18 cellular contexts compared by ENCODE assay signal in genomic region chr14:104110491-104111209, GRCh38. TPM values are rescaled to one million over a fixed set of nuclear protein-coding genes. Genes with fewer than 3 reads are reported as not detected.
DNase-seq lines count a peak whose midpoint lies in the region; ATAC-seq and TF ChIP-seq lines count a peak whose summit lies in the region.
"Had no signal": no experiment of that assay in that cellular context is flagged by ENCODE, and none has a peak within 500 bp of the region (broad histone marks: within the 10 kb centered on the region; RNA-seq: fewer than 3 reads in every experiment).

No MANE protein-coding gene starts in this region.

- H3K4me1 Mint-ChIP-seq in activated T-helper 2 cell treated with anti-CD3 and anti-CD28 coated beads, Interferon-gamma antibody, Interleukin-2, Interleukin-4, amounts not matched to agents 10 μg/mL and 5 μg/mL and 100 μg/mL, durations not matched to agents 14 hours and 24 hours and 36 hours (ENCODE audit: low read depth) = no peaks in the 10 kb centered on the region
- H3K4me1 Mint-ChIP-seq: stimulated activated memory B cell treated with anti-CD40 and anti-IgM and Interleukin-4, amounts not matched to agents 10 μg/mL and 1 μg/mL and 100 μg/mL, for 72 hours had no signal

- H3K4me3 Mint-ChIP-seq in activated T-helper 2 cell treated with anti-CD3 and anti-CD28 coated beads, Interferon-gamma antibody, Interleukin-2, Interleukin-4, amounts not matched to agents 10 μg/mL and 5 μg/mL and 100 μg/mL, durations not matched to agents 14 hours and 24 hours and 36 hours (ENCODE audit: low read depth) = no peak overlapping the region
- H3K4me3 Mint-ChIP-seq: stimulated activated memory B cell treated with anti-CD40 and anti-IgM and Interleukin-4, amounts not matched to agents 10 μg/mL and 1 μg/mL and 100 μg/mL, for 72 hours had no signal

- H3K36me3 ChIP-seq in esophagus squamous epithelium (no peaks in the 10 kb centered on the region), neuronal stem cell (replicated peaks in 1 of 2; ENCODE audit: control insufficient read depth in 2 of 2, insufficient read depth in 2 of 2, low read length in 2 of 2) (no peaks in the 10 kb centered on the region), aorta (ENCODE audit: control insufficient read depth in 1 of 2, insufficient read depth in 2 of 2, low read length in 1 of 2) (no peaks in the 10 kb centered on the region)
- H3K36me3 ChIP-seq: tibial artery had no signal

- peak overlapping the region; percentile 96 for H2BK15ac ChIP-seq in neuronal stem cell (ENCODE audit: low read length)

- peak overlapping the region in 1 of 4 donors; percentile 5 for H3K4me3 ChIP-seq in esophagus squamous epithelium
- H3K4me3 ChIP-seq in neuronal stem cell (ENCODE audit: low read length in 2 of 2) = peak overlapping the region in 1 of 2 donors; percentile 56
- H3K4me3 ChIP-seq in aorta (ENCODE audit: low read length in 2 of 2) = no peak overlapping the region
- H3K4me3 ChIP-seq: hepatocyte, tibial artery had no signal

- no peaks in the 10 kb centered on the region for H3K9me3 ChIP-seq in esophagus squamous epithelium
- H3K9me3 ChIP-seq in neuronal stem cell (replicated peaks in 1 of 2; ENCODE audit: control insufficient read depth in 2 of 2, insufficient read depth in 1 of 2, low read depth in 1 of 2, low read length in 2 of 2) = no peaks in the 10 kb centered on the region
- no peaks in the 10 kb centered on the region for H3K9me3 ChIP-seq in aorta (ENCODE audit: control insufficient read depth, low read length)
- H3K9me3 ChIP-seq: tibial artery had no signal

- peak overlapping the region; percentile 82 for H4K8ac ChIP-seq in neuronal stem cell (ENCODE audit: low read depth, low read length)

- H3K4me2 ChIP-seq in neuronal stem cell (ENCODE audit: insufficient read depth, low read length, poor library complexity, severe bottlenecking) = no peak overlapping the region
- H3K4me2 ChIP-seq: hepatocyte had no signal

- H2BK120ac ChIP-seq in neuronal stem cell (ENCODE audit: low read depth, low read length) = peak overlapping the region; percentile 98

- H3K27ac ChIP-seq in esophagus squamous epithelium = peak overlapping the region in 3 of 4 donors; percentile 33 to 93 (median 50)
- no peak overlapping the region for H3K27ac ChIP-seq in neuronal stem cell (replicated peaks; ENCODE audit: low read length)
- H3K27ac ChIP-seq in aorta (ENCODE audit: low read depth in 1 of 2, low read length in 2 of 2) = no peak overlapping the region
- H3K27ac ChIP-seq: hepatocyte, tibial artery had no signal

- H3K14ac ChIP-seq in neuronal stem cell (ENCODE audit: low read length) = no peak overlapping the region

- intact Hi-C loops in esophagus squamous epithelium (cut with DNase I) (no loop called here), aorta (cut with DNase I) (no loop called here)
- intact Hi-C loops in activated T-helper 2 cell treated with anti-CD3 and anti-CD28 coated beads, Interferon-gamma antibody, Interleukin-2, Interleukin-4, amounts not matched to agents 10 μg/mL and 5 μg/mL and 100 μg/mL, durations not matched to agents 14 hours and 24 hours and 36 hours (cut with micrococcal nuclease) = no loop called here

- WGBS in esophagus squamous epithelium, 2 donors = 10 to 18% methylated on average over 2 to 3 of the region's 18 CpGs
- WGBS in neuronal stem cell (ENCODE audit: extremely low coverage in 2 of 2, insufficient read length in 2 of 2, insufficient replicate concordance in 1 of 2), 2 donors = no CpG with 5 or more reads among the region's 18 CpGs
- WGBS in aorta, 2 donors = 74 to 75% methylated on average over 17 to 18 of the region's 18 CpGs

- H2AFZ ChIP-seq in neuronal stem cell (ENCODE audit: low read length) = no peak overlapping the region
- H2AFZ ChIP-seq: hepatocyte had no signal

- TF ChIP-seq CTCF in esophagus squamous epithelium (IDR thresholded peaks at IDR 0.05) = no peak

- no peak overlapping the region for H3K4ac ChIP-seq in neuronal stem cell (ENCODE audit: low read length)

- H3K27ac Mint-ChIP-seq in activated T-helper 2 cell treated with anti-CD3 and anti-CD28 coated beads, Interferon-gamma antibody, Interleukin-2, Interleukin-4, amounts not matched to agents 10 μg/mL and 5 μg/mL and 100 μg/mL, durations not matched to agents 14 hours and 24 hours and 36 hours = no peak overlapping the region
- H3K27ac Mint-ChIP-seq: stimulated activated memory B cell treated with anti-CD40 and anti-IgM and Interleukin-4, amounts not matched to agents 10 μg/mL and 1 μg/mL and 100 μg/mL, for 72 hours had no signal

- no peaks in the 10 kb centered on the region for H3K36me3 Mint-ChIP-seq in activated T-helper 2 cell treated with anti-CD3 and anti-CD28 coated beads, Interferon-gamma antibody, Interleukin-2, Interleukin-4, amounts not matched to agents 10 μg/mL and 5 μg/mL and 100 μg/mL, durations not matched to agents 14 hours and 24 hours and 36 hours (ENCODE audit: low read depth)
- H3K36me3 Mint-ChIP-seq: stimulated activated memory B cell treated with anti-CD40 and anti-IgM and Interleukin-4, amounts not matched to agents 10 μg/mL and 1 μg/mL and 100 μg/mL, for 72 hours had no signal

- peaks cover 2% of the 10 kb centered on the region for H3K79me1 ChIP-seq in neuronal stem cell (ENCODE audit: low read depth, low read length)

- H3K27me3 ChIP-seq in esophagus squamous epithelium (peaks cover 0 to 37% (median 0%) of the 10 kb centered on the region in 4 donors), neuronal stem cell (ENCODE audit: control insufficient read depth in 3 of 3, insufficient read depth in 3 of 3, low read depth in 1 of 3, low read length in 3 of 3) (peaks cover 0 to 38% (median 8%) of the 10 kb centered on the region in 3 experiments), aorta (ENCODE audit: control insufficient read depth in 1 of 2, insufficient read depth in 2 of 2, low read length in 1 of 2) (no peaks in the 10 kb centered on the region)
- H3K27me3 ChIP-seq: hepatocyte had no signal

- no peak overlapping the region for H4K91ac ChIP-seq in neuronal stem cell (ENCODE audit: low read depth, low read length, poor library complexity)

- peak; percentile 1 for DNase-seq in stimulated activated CD4-positive, alpha-beta T cell treated with anti-CD3 and anti-CD28 coated beads, Interleukin-1b, Interleukin-23, amount 100 ng/mL, for 48 hours
- no peak for DNase-seq in stimulated activated CD4-positive, alpha-beta T cell treated with anti-CD3 and anti-CD28 coated beads, Interleukin-4, amount 100 ng/mL, for 1 hour
- no peak for DNase-seq in esophagus squamous epithelium (lab: John Stamatoyannopoulos, UW)
- DNase-seq in neuronal stem cell (ENCODE audit: low spot score) = no peak
- DNase-seq in aorta = peak; percentile 37 to 77
- no peak for DNase-seq in islet precursor cell
- no peak for DNase-seq in activated T-helper 2 cell treated with anti-CD3 and anti-CD28 coated beads, Interferon-gamma antibody, Interleukin-2, Interleukin-4, amounts not matched to agents 10 μg/mL and 5 μg/mL and 100 μg/mL, durations not matched to agents 14 hours and 24 hours and 36 hours (ENCODE audit: low spot score)
- DNase-seq: activated CD4-positive, alpha-beta T cell treated with anti-CD3 and anti-CD28 coated beads for 48 hours; activated CD8-positive, alpha-beta memory T cell treated with anti-CD3 and anti-CD28 coated beads, Interleukin-2, amount 50 U/mL, for 48 hours; activated naive CD4-positive, alpha-beta T cell treated with Interleukin-2 at 50 U/mL for 16 hours; Karpas-422; NCI-H2081 treated with DMSO at 0.1 percent for 48 hours; NCI-H510A; T1000 had no signal

- no peak for TF ChIP-seq POLR2A in esophagus squamous epithelium (IDR thresholded peaks at IDR 0.05)

- peaks cover 36 to 100% (median 46%) of the 10 kb centered on the region in 3 donors for H3K4me1 ChIP-seq in esophagus squamous epithelium
- peaks cover 15 to 26% of the 10 kb centered on the region in 2 donors for H3K4me1 ChIP-seq in neuronal stem cell (ENCODE audit: control insufficient read depth in 2 of 2, insufficient read depth in 1 of 2, low read depth in 1 of 2, low read length in 2 of 2)
- H3K4me1 ChIP-seq in aorta (ENCODE audit: control insufficient read depth in 1 of 2, insufficient read depth in 2 of 2, low read length in 2 of 2) = no peaks in the 10 kb centered on the region
- H3K4me1 ChIP-seq: tibial artery had no signal

- no peaks in the 10 kb centered on the region for H3K9me3 Mint-ChIP-seq in activated T-helper 2 cell treated with anti-CD3 and anti-CD28 coated beads, Interferon-gamma antibody, Interleukin-2, Interleukin-4, amounts not matched to agents 10 μg/mL and 5 μg/mL and 100 μg/mL, durations not matched to agents 14 hours and 24 hours and 36 hours
- H3K9me3 Mint-ChIP-seq: stimulated activated memory B cell treated with anti-CD40 and anti-IgM and Interleukin-4, amounts not matched to agents 10 μg/mL and 1 μg/mL and 100 μg/mL, for 72 hours had no signal

- H3K27me3 Mint-ChIP-seq in activated T-helper 2 cell treated with anti-CD3 and anti-CD28 coated beads, Interferon-gamma antibody, Interleukin-2, Interleukin-4, amounts not matched to agents 10 μg/mL and 5 μg/mL and 100 μg/mL, durations not matched to agents 14 hours and 24 hours and 36 hours (ENCODE audit: low read depth) = peaks cover 6% of the 10 kb centered on the region

- H3K23ac ChIP-seq in neuronal stem cell (ENCODE audit: low read depth, low read length, poor library complexity) = peak overlapping the region; percentile 91

- H3K18ac ChIP-seq in neuronal stem cell (ENCODE audit: low read length) = peak overlapping the region; percentile 91

- H2BK12ac ChIP-seq in neuronal stem cell (ENCODE audit: low read length) = peak overlapping the region; percentile 99

- ATAC-seq in aorta (ENCODE audit: low FRiP score) = no peak
- ATAC-seq in activated CD4-positive, CD25-positive, alpha-beta regulatory T cell treated with anti-CD3 and anti-CD28 coated beads, Interleukin-2, amount 50 U/mL, for 24 hours = no peak
- ATAC-seq: stimulated activated memory B cell treated with anti-CD40 and anti-IgM and Interleukin-4, amounts not matched to agents 10 μg/mL and 1 μg/mL and 100 μg/mL, for 72 hours had no signal

- H2BK5ac ChIP-seq in neuronal stem cell (ENCODE audit: low read length) = peak overlapping the region; percentile 75

- H2AK5ac ChIP-seq in neuronal stem cell (ENCODE audit: low read depth, low read length) = peak overlapping the region; percentile 99

- H3K9ac ChIP-seq in neuronal stem cell (ENCODE audit: low read depth, low read length, poor library complexity) = peak overlapping the region; percentile 44

RNA-seq across cellular contexts. Expression of gene ASPG, which starts 25.1 kb away (rescaled TPM):
- total RNA-seq in esophagus squamous epithelium (10 to 100 TPM; 12.2 to 78.2 (median 40.8) TPM), aorta (1 to 10 TPM in 1 of 2 donors, under 1 TPM in 1; 0.13 to 2.2 TPM)
- polyA plus RNA-seq in neuronal stem cell (2013, experiment 1 of 2) = 0.10 TPM
- polyA plus RNA-seq in neuronal stem cell (2013, experiment 2 of 2) = 0.12 TPM
- polyA plus RNA-seq in aorta = 1 to 10 TPM in 1 of 2 donors, under 1 TPM in 1; 0.20 to 1.6 TPM
- not detected in 2 replicates for total RNA-seq in activated T-helper 2 cell treated with anti-CD3 and anti-CD28 coated beads, Interferon-gamma antibody, Interleukin-2, Interleukin-4, amounts not matched to agents 10 μg/mL and 5 μg/mL and 100 μg/mL, durations not matched to agents 14 hours and 24 hours and 36 hours

RNA-seq across cellular contexts. Expression of gene KIF26A, which starts 27.7 kb away (rescaled TPM):
- total RNA-seq in esophagus squamous epithelium (1 to 10 TPM in 2 of 4 donors, under 1 TPM in 2; 0.80 to 2.7 (median 0.96) TPM), aorta (1 to 10 TPM; 4.6 to 8.3 TPM)
- 14.6 TPM for polyA plus RNA-seq in neuronal stem cell (2013, experiment 1 of 2)
- polyA plus RNA-seq in neuronal stem cell (2013, experiment 2 of 2) = 14.0 TPM
- polyA plus RNA-seq in aorta = 1 to 10 TPM in 1 of 2 donors, under 1 TPM in 1; 0.13 to 1.9 TPM
- total RNA-seq in activated T-helper 2 cell treated with anti-CD3 and anti-CD28 coated beads, Interferon-gamma antibody, Interleukin-2, Interleukin-4, amounts not matched to agents 10 μg/mL and 5 μg/mL and 100 μg/mL, durations not matched to agents 14 hours and 24 hours and 36 hours = 0.28 and 0.34 TPM in 2 replicates

Comparison
In these comparisons a context has a peak if more than half of its experiments do, and no peak if none do; other contexts are left out.
1. DNase-seq: peak in stimulated activated CD4-positive, alpha-beta T cell treated with anti-CD3 and anti-CD28 coated beads, Interleukin-1b, Interleukin-23, amount 100 ng/mL, for 48 hours (single experiment) and aorta (2 of 2); none in stimulated activated CD4-positive, alpha-beta T cell treated with anti-CD3 and anti-CD28 coated beads, Interleukin-4, amount 100 ng/mL, for 1 hour (single experiment), esophagus squamous epithelium (single experiment), neuronal stem cell (single experiment), islet precursor cell (single experiment) and activated T-helper 2 cell treated with anti-CD3 and anti-CD28 coated beads, Interferon-gamma antibody, Interleukin-2, Interleukin-4, amounts not matched to agents 10 μg/mL and 5 μg/mL and 100 μg/mL, durations not matched to agents 14 hours and 24 hours and 36 hours (single experiment).
2. H3K27ac ChIP-seq: peak in esophagus squamous epithelium (3 of 4); none in neuronal stem cell (single experiment) and aorta (0 of 2).
3. RNA of gene ASPG, which starts 25.1 kb away (total RNA-seq): 12.2 to 78.2 TPM in esophagus squamous epithelium; 0.13 to 2.2 TPM in aorta and not detected in activated T-helper 2 cell treated with anti-CD3 and anti-CD28 coated beads, Interferon-gamma antibody, Interleukin-2, Interleukin-4, amounts not matched to agents 10 μg/mL and 5 μg/mL and 100 μg/mL, durations not matched to agents 14 hours and 24 hours and 36 hours; every median in the first group is over 4 times any median in the second.